In genomic region chr7:143289421-143289820, GRCh38 we compare ENCODE assay signal across 10 cellular contexts. TPM values are rescaled to one million over a fixed set of nuclear protein-coding genes. Genes with fewer than 3 reads are reported as not detected.
DNase-seq lines count a peak whose midpoint lies in the region; ATAC-seq and TF ChIP-seq lines count a peak whose summit lies in the region.
"Had no signal": no experiment of that assay in that cellular context is flagged by ENCODE, and none has a peak within 500 bp of the region (broad histone marks: within the 10 kb centered on the region; RNA-seq: fewer than 3 reads in every experiment).

No MANE protein-coding gene starts in this region.

- H2AFZ ChIP-seq in GM23248 (peak overlapping the region; percentile 96), PC-3 (ENCODE audit: low read length) (peak overlapping the region; percentile 79; the same call in 1 of the 2 replicates)

- H3K9me3 ChIP-seq in GM23248 (ENCODE audit: low read depth) = no peaks in the 10 kb centered on the region
- H3K9me3 ChIP-seq in PC-3 (ENCODE audit: low read length) = no peaks in the 10 kb centered on the region

- H3K36me3 Mint-ChIP-seq in endothelial cell (ENCODE audit: low read depth, unreplicated experiment) = peaks cover 35% of the 10 kb centered on the region

- peaks cover 4% of the 10 kb centered on the region for H3K9me3 Mint-ChIP-seq in endothelial cell (ENCODE audit: unreplicated experiment)

- H3K27ac ChIP-seq in GM23248 (peak overlapping the region; percentile 82), PC-3 (ENCODE audit: low read length) (peak overlapping the region; percentile 87), rectal smooth muscle tissue (ENCODE audit: low read depth, low read length) (no peak overlapping the region)

- H4K20me1 ChIP-seq in GM23248 (ENCODE audit: insufficient read depth) = no peaks in the 10 kb centered on the region
- H4K20me1 ChIP-seq in PC-3 (ENCODE audit: low read length) = peaks cover 18% of the 10 kb centered on the region; the same call in 1 of the 2 replicates

- peaks cover 19% of the 10 kb centered on the region; the same call in 1 of the 2 replicates for H3K4me1 ChIP-seq in GM23248 (ENCODE audit: insufficient read depth)
- H3K4me1 ChIP-seq in PC-3 (ENCODE audit: insufficient read depth, low read length) = peaks cover 42% of the 10 kb centered on the region
- H3K4me1 ChIP-seq in rectal smooth muscle tissue (ENCODE audit: control insufficient read depth, insufficient read depth, low read length) = peaks cover 14% of the 10 kb centered on the region

- H3K9me2 ChIP-seq in GM23248 (ENCODE audit: insufficient read depth) = no peaks in the 10 kb centered on the region
- no peaks in the 10 kb centered on the region for H3K9me2 ChIP-seq in PC-3 (replicated peaks; ENCODE audit: low read length)

- peak overlapping the region; percentile 99 for H3K4me3 Mint-ChIP-seq in endothelial cell (ENCODE audit: unreplicated experiment)

- H3K27me3 ChIP-seq in GM23248 (replicated peaks; ENCODE audit: insufficient read depth) = no peaks in the 10 kb centered on the region
- H3K27me3 ChIP-seq in PC-3 (ENCODE audit: low read length) = no peaks in the 10 kb centered on the region
- no peaks in the 10 kb centered on the region for H3K27me3 ChIP-seq in rectal smooth muscle tissue (ENCODE audit: control insufficient read depth, insufficient read depth, low read length)

- peaks cover 48% of the 10 kb centered on the region for H3K4me1 Mint-ChIP-seq in endothelial cell (ENCODE audit: unreplicated experiment)

- DNase-seq in GM23248 = peak; percentile 61
- peak; percentile 54 for DNase-seq in PC-3
- DNase-seq in endothelial cell (ENCODE audit: low spot score) = no peak
- no peak for DNase-seq in NCI-H187 (lab: John Stamatoyannopoulos, UW)
- DNase-seq in GM19240 (ENCODE audit: insufficient read length, low spot score) = no peak
- no peak for DNase-seq in GM10248 (ENCODE audit: extremely low spot score)
- DNase-seq: NCI-H510A had no signal

- intact Hi-C loops in PC-3 (cut with micrococcal nuclease) = no loop called here

- H3K27me3 Mint-ChIP-seq in endothelial cell (ENCODE audit: unreplicated experiment) = peaks cover 18% of the 10 kb centered on the region

- BruUV-seq in PC-3 (replicated peaks; lab: Mats Ljungman, UMichigan) = no TSS peak

- ATAC-seq in PC-3 = no peak
- ATAC-seq in GM21717 (IDR thresholded peaks at IDR 0.05; ENCODE audit: unreplicated experiment) = no peak

- in situ Hi-C loops in GM23248 (cut with MboI) = no loop called here

- peaks cover 59% of the 10 kb centered on the region for H3K79me2 ChIP-seq in GM23248 (ENCODE audit: insufficient read depth)
- peaks cover 54% of the 10 kb centered on the region for H3K79me2 ChIP-seq in PC-3 (ENCODE audit: low read length)

- H3F3A ChIP-seq in GM23248 (ENCODE audit: insufficient read depth) (peaks cover 12% of the 10 kb centered on the region), PC-3 (ENCODE audit: low read length, unreplicated experiment) (no peaks in the 10 kb centered on the region)

- no peak for TF ChIP-seq CTCF in PC-3 (conservative IDR thresholded peaks at IDR 0.05; ENCODE audit: low read depth, low read length)
- no peak for TF ChIP-seq CTCF in endothelial cell (IDR thresholded peaks at IDR 0.05; ENCODE audit: unreplicated experiment)
- TF ChIP-seq CTCF in GM10248 (IDR thresholded peaks at IDR 0.05; ENCODE audit: control extremely low read depth, extremely low read depth, low read depth, missing control alignments) = no peak

- peak overlapping the region; percentile 97 for H3K4me2 ChIP-seq in GM23248 (ENCODE audit: unreplicated experiment)
- peak overlapping the region; percentile 99 for H3K4me2 ChIP-seq in PC-3 (ENCODE audit: low read length)

- CTCF ChIA-PET in PC-3 (lab: Charles Lee) (interaction anchor here (0.7 to 1.0 kb wide), 3 partner anchors 10 to 49 kb away, joined by 3 to 5 read pairs (median 3); no protein-coding TSS in a partner anchor), GM10248 (lab: Yijun Ruan, JAX) (interaction anchor here (0.8 to 3.5 kb wide), 3 partner anchors 11 to 49 kb away, joined by 3 to 18 read pairs (median 4); partner anchors contain the start of gene GSTK1)

- WGBS in GM23248 (ENCODE audit: low coverage in 1 of 2, low lambda C conversion rate in 2 of 2, missing lambda C conversion rate in 2 of 2), 2 experiments = 6 to 7% methylated on average over 6 of the region's 6 CpGs

- H3K27ac Mint-ChIP-seq in endothelial cell (ENCODE audit: unreplicated experiment) = peak overlapping the region; percentile 98

- H3K4me3 ChIP-seq in GM23248 = peak overlapping the region; percentile 94
- H3K4me3 ChIP-seq in PC-3 (ENCODE audit: low read length) = peak overlapping the region; percentile 95
- H3K4me3 ChIP-seq in rectal smooth muscle tissue (ENCODE audit: low read length) = peak overlapping the region; percentile 95

- H3K9ac ChIP-seq in GM23248 (peak overlapping the region; percentile 94), PC-3 (ENCODE audit: low read length) (peak overlapping the region; percentile 99), rectal smooth muscle tissue (ENCODE audit: low read length) (no peak overlapping the region)

- peaks cover 9% of the 10 kb centered on the region for H3K36me3 ChIP-seq in GM23248 (ENCODE audit: low read depth)
- H3K36me3 ChIP-seq in PC-3 (ENCODE audit: low read depth, low read length) = peaks cover 29% of the 10 kb centered on the region
- H3K36me3 ChIP-seq in rectal smooth muscle tissue (ENCODE audit: control insufficient read depth, insufficient read depth, low read length) = peaks cover 12% of the 10 kb centered on the region

- POLR2A ChIA-PET in PC-3 (lab: Charles Lee; ENCODE audit: unreplicated experiment) (interaction anchor here (0.6 to 0.7 kb wide), 3 partner anchors 24 to 721 kb away, joined by 3 to 34 read pairs (median 6); no protein-coding TSS in a partner anchor), GM10248 (lab: Yijun Ruan, JAX) (interaction anchor here (0.7 to 0.8 kb wide), 2 partner anchors 10 to 13 kb away, joined by 6 to 21 read pairs; no protein-coding TSS in a partner anchor)

RNA-seq across cellular contexts. Expression of gene CASP2, which starts 1.3 kb away (rescaled TPM):
- total RNA-seq in GM23248 (2014; rRNA removed; shearing (Covaris generic)) = 9.2 and 12.9 TPM in 2 replicates
- 12.4 and 13.1 TPM in 2 replicates for polyA plus RNA-seq in GM23248 (2016; fragmentation: Nextera tagmentation; extraction: Ambion mirVana)
- total RNA-seq in PC-3 (2014; rRNA removed) (25.1 and 26.4 TPM in 2 replicates), endothelial cell (ENCODE audit: unreplicated experiment) (55.3 TPM)

RNA-seq across cellular contexts. Expression of gene TMEM139, which starts 4.7 kb away (rescaled TPM):
- not detected in 2 replicates for total RNA-seq in GM23248 (2014; rRNA removed; shearing (Covaris generic))
- polyA plus RNA-seq in GM23248 (2016; fragmentation: Nextera tagmentation; extraction: Ambion mirVana) = not detected in 2 replicates
- 5.2 and 6.2 TPM in 2 replicates for total RNA-seq in PC-3 (2014; rRNA removed)
- 0.23 TPM for total RNA-seq in endothelial cell (ENCODE audit: unreplicated experiment)
- total RNA-seq: pulmonary artery endothelial cell had no signal

RNA-seq across cellular contexts. Expression of gene GSTK1, which starts 26.2 kb away (rescaled TPM):
- total RNA-seq in GM23248 (2014; rRNA removed; shearing (Covaris generic)) = 119 and 132 TPM in 2 replicates
- polyA plus RNA-seq in GM23248 (2016; fragmentation: Nextera tagmentation; extraction: Ambion mirVana) = 149 and 153 TPM in 2 replicates
- total RNA-seq in PC-3 (2014; rRNA removed) = 111 and 117 TPM in 2 replicates
- total RNA-seq in endothelial cell (ENCODE audit: unreplicated experiment) = 80.0 TPM

RNA-seq across cellular contexts. Expression of gene CLCN1, which starts 26.5 kb away (rescaled TPM):
- total RNA-seq in GM23248 (2014; rRNA removed; shearing (Covaris generic)) = not detected in 2 replicates
- polyA plus RNA-seq in GM23248 (2016; fragmentation: Nextera tagmentation; extraction: Ambion mirVana) = not detected in 2 replicates
- total RNA-seq in PC-3 (2014; rRNA removed) (0.55 and 0.69 TPM in 2 replicates), endothelial cell (ENCODE audit: unreplicated experiment) (not detected)
- total RNA-seq: pulmonary artery endothelial cell had no signal

Comparison
In these comparisons a context has a peak if more than half of its experiments do, and no peak if none do; other contexts are left out.
1. DNase-seq: peak in GM23248 (single experiment) and PC-3 (single experiment); none in endothelial cell (single experiment), NCI-H187 (0 of 2), GM19240 (single experiment) and GM10248 (single experiment).
2. Peak in every context shown above with its lines, with median percentiles within 50 percentile points of each other: H3K4me3 ChIP-seq.